1 cellular context compared by ENCODE assay signal in genomic region chr12:48216785-48217184, GRCh38.
TF ChIP-seq lines count a peak whose summit lies in the region.

No MANE protein-coding gene starts in this region.

TF ChIP-seq in GM23338, 12 proteins besides CTCF, POLR2A, EP300 and RAD21 (continued from another document):
- TF ChIP-seq ZNF462 (CRISPR knock-in tag; IDR thresholded peaks at IDR 0.05) (no peak), ZNF331 (CRISPR knock-in tag; IDR thresholded peaks at IDR 0.05; ENCODE audit: low read depth) (no peak), NANOG (IDR thresholded peaks at IDR 0.05; ENCODE audit: borderline replicate concordance) (no peak), JUNB (IDR thresholded peaks at IDR 0.05; ENCODE audit: unreplicated experiment) (no peak), ZNF114 (CRISPR knock-in tag; IDR thresholded peaks at IDR 0.05) (no peak), STAT1 (IDR thresholded peaks at IDR 0.05; ENCODE audit: unreplicated experiment) (no peak)
